In the genomic region with DNA sequence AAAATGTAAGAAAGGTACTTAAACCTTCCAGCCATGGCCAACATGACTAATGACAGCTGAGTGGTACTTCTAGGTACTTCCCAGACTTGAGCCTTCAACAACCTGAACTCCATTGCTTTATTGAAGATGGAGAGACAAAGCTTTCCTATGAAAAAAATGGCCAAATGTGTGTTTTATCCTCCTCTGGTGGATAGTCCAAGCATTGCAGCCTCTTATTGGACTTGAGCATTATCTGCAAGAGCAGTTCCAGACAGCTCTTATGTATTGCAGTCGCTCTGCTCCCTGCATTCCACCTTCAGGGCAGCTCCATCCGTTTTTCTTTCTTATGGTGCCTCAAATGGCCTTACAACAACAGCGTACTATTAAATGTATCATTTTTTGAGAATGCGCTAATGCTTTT, we compare ENCODE assay signal across 1 cellular context.
TF ChIP-seq lines count a peak whose summit lies in the region.

No MANE protein-coding gene starts in this region.

TF ChIP-seq in SK-N-SH, 30 proteins besides CTCF, POLR2A, EP300 and RAD21 (continued from another document):
- TF ChIP-seq, protein P1, sequence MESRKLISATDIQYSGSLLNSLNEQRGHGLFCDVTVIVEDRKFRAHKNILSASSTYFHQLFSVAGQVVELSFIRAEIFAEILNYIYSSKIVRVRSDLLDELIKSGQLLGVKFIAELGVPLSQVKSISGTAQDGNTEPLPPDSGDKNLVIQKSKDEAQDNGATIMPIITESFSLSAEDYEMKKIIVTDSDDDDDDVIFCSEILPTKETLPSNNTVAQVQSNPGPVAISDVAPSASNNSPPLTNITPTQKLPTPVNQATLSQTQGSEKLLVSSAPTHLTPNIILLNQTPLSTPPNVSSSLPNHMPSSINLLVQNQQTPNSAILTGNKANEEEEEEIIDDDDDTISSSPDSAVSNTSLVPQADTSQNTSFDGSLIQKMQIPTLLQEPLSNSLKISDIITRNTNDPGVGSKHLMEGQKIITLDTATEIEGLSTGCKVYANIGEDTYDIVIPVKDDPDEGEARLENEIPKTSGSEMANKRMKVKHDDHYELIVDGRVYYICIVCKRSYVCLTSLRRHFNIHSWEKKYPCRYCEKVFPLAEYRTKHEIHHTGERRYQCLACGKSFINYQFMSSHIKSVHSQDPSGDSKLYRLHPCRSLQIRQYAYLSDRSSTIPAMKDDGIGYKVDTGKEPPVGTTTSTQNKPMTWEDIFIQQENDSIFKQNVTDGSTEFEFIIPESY (IDR thresholded peaks at IDR 0.05; ENCODE audit: borderline replicate concordance, low read depth) = no peak
- TF ChIP-seq GABPA (IDR thresholded peaks at IDR 0.05; ENCODE audit: low read depth) = no peak
- TF ChIP-seq POLR2AphosphoS5 (IDR thresholded peaks at IDR 0.05; ENCODE audit: low read depth, low read length) = no peak
- TF ChIP-seq SMC3 (IDR thresholded peaks at IDR 0.05; ENCODE audit: low read depth, low read length) = peak; percentile 56
